21 cellular contexts compared by ENCODE assay signal in the genomic region with DNA sequence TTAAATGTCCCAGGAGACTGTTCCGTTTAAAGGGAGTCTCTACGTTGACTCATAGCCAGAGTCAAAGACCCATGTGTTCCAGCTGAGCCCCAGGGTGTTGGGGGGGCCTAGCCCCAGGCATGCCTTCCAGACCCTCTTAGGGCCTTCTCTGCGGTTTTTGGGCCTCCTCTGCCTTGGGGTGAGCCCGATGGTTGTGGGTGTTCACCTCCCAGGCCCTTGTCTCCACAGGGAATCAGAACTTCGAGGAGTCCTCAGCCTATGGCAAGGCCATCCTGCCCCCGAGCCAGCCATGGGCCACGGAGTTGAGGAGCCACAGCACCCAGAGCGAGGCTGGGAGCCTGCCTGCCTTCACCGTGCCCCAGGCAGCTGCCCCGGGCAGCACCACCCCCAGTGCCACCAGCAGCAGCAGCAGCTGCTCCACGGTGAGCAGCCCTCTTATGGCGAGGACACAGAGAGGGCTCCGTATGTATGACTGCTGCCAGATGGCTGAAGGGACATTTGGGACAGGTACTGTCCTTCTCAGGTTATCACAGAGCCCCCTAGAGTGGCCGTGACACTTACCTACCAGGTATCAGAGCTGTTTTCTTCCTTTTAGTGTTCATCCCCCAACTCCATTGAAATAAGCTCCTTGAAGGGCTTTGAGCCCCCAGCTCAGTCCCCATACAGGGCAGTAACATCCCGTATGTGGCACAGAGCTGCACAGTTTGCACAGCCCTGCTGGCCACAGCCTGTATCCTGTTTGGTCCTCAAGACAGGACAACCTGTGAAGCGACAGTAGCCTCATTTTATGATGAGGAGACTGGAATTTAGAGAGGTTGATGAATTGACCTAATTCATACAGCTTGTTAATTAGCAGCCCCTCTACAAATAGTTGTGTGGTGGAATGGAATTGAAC.
DNase-seq lines count a peak whose midpoint lies in the region; ATAC-seq and TF ChIP-seq lines count a peak whose summit lies in the region.
"Had no signal": no experiment of that assay in that cellular context is flagged by ENCODE, and none has a peak within 500 bp of the region (broad histone marks: within the 10 kb centered on the region; RNA-seq: fewer than 3 reads in every experiment).

No MANE protein-coding gene starts in this region.

- H3K36me3 ChIP-seq in endodermal cell (ENCODE audit: control insufficient read depth, insufficient read depth, low read length) (no peaks in the 10 kb centered on the region), GM23338 (ENCODE audit: insufficient read depth) (peaks cover 5% of the 10 kb centered on the region; the same call in 1 of the 2 replicates)

- DNase-seq in AG04450 (ENCODE audit: low read depth, low spot score) (no peak), NCI-H1694 (lab: John Stamatoyannopoulos, UW) (peak; percentile 16), endodermal cell (peak; percentile 27), GM23338 (ENCODE audit: low spot score) (no peak)
- DNase-seq in stimulated activated effector memory CD8-positive, alpha-beta T cell treated with anti-CD3 and anti-CD28 coated beads, Interleukin-12 subunit alpha, Interleukin-12 subunit beta, amount 100 ng/mL, for 72 hours (ENCODE audit: low spot score in 2 of 2), result no peak
- DNase-seq in activated CD8-positive, alpha-beta T cell treated with anti-CD3 and anti-CD28 coated beads, Interleukin-2, amount 10 ng/mL, durations not matched to agents 7 days and 5 days, result no peak
- DNase-seq: activated B cell treated with CpG ODN at 0.5 μM for 24 hours; aorta; KG1; NCI-H146; NCI-H748 treated with DMSO at 0.1 percent for 48 hours; SHP77; stimulated activated CD4-positive, alpha-beta T cell treated with anti-CD3 and anti-CD28 coated beads, Interleukin-4, amount 100 ng/mL, for 1 hour; stimulated activated naive CD8-positive, alpha-beta T cell treated with anti-CD3 and anti-CD28 coated beads, Interleukin-15, Interleukin-2, amounts not matched to agents 100 U/mL and 50 U/mL, for 24 hours; T1000 had no signal

- H4K20me1 ChIP-seq in GM23338 (replicated peaks; ENCODE audit: insufficient read depth), result no peaks in the 10 kb centered on the region

- no peak overlapping the region for H3K4me2 ChIP-seq in GM23338

- no peaks in the 10 kb centered on the region for H3K9me3 ChIP-seq in AG04450 (ENCODE audit: control insufficient read depth, insufficient read depth, low read length)
- H3K9me3 ChIP-seq in endodermal cell (ENCODE audit: control insufficient read depth, low read length), result no peaks in the 10 kb centered on the region

- H3F3A ChIP-seq in GM23338 (replicated peaks; ENCODE audit: low read depth), result no peaks in the 10 kb centered on the region

- 93 to 96% methylated on average over 8 to 16 of the region's 16 CpGs for whole genome bisulfite sequencing in endodermal cell (ENCODE audit: insufficient coverage in 1 of 2, insufficient read length in 1 of 2), 2 experiments

- H3K27me3 ChIP-seq in AG04450 (ENCODE audit: control insufficient read depth, insufficient read depth, low read length), result no peaks in the 10 kb centered on the region
- H3K27me3 ChIP-seq in endodermal cell (ENCODE audit: control insufficient read depth, insufficient read depth, low read length, poor library complexity, severe bottlenecking), result no peaks in the 10 kb centered on the region
- H3K27me3 ChIP-seq in GM23338 (ENCODE audit: insufficient read depth), result no peaks in the 10 kb centered on the region

- POLR2A ChIA-PET in AG04450 (lab: Yijun Ruan, JAX), result interaction anchor here (1.4 kb wide), 1 partner anchor 376 kb away, joined by 8 read pairs; no protein-coding TSS in a partner anchor
- POLR2A ChIA-PET in activated CD8-positive, alpha-beta T cell treated with anti-CD3 and anti-CD28 coated beads, Interleukin-2, amount 10 ng/mL, durations not matched to agents 7 days and 5 days (lab: Charles Lee), result no interaction called here

- H2AFZ ChIP-seq in GM23338, result no peak overlapping the region

- H3K9ac ChIP-seq in endodermal cell (ENCODE audit: extremely low read depth, low read length, poor library complexity, severe bottlenecking), result no peak overlapping the region

- peaks cover 9% of the 10 kb centered on the region for H3K4me1 Mint-ChIP-seq in endodermal cell
- peaks cover 5% of the 10 kb centered on the region for H3K4me1 Mint-ChIP-seq in stimulated activated effector memory CD8-positive, alpha-beta T cell treated with anti-CD3 and anti-CD28 coated beads, Interleukin-12 subunit alpha, Interleukin-12 subunit beta, amount 100 ng/mL, for 72 hours
- no peaks in the 10 kb centered on the region for H3K4me1 Mint-ChIP-seq in activated CD8-positive, alpha-beta T cell treated with anti-CD3 and anti-CD28 coated beads, Interleukin-2, amount 10 ng/mL, durations not matched to agents 7 days and 5 days (ENCODE audit: low read depth)
- no peaks in the 10 kb centered on the region; the same call in 2 of the 3 replicates for H3K4me1 Mint-ChIP-seq in GM23338
- H3K4me1 Mint-ChIP-seq: activated B cell treated with CpG ODN at 0.5 μM for 24 hours; activated naive CD4-positive, alpha-beta T cell treated with anti-CD3 and anti-CD28 coated beads, Interleukin-2, amount 50 U/mL, for 24 hours; CD14-positive monocyte; central memory CD8-positive, alpha-beta T cell had no signal

- H3K9me3 Mint-ChIP-seq in endodermal cell, result peaks cover 7% of the 10 kb centered on the region
- no peaks in the 10 kb centered on the region for H3K9me3 Mint-ChIP-seq in stimulated activated effector memory CD8-positive, alpha-beta T cell treated with anti-CD3 and anti-CD28 coated beads, Interleukin-12 subunit alpha, Interleukin-12 subunit beta, amount 100 ng/mL, for 72 hours
- H3K9me3 Mint-ChIP-seq in activated CD8-positive, alpha-beta T cell treated with anti-CD3 and anti-CD28 coated beads, Interleukin-2, amount 10 ng/mL, durations not matched to agents 7 days and 5 days (ENCODE audit: insufficient read depth), result no peaks in the 10 kb centered on the region
- H3K9me3 Mint-ChIP-seq in GM23338, result no peaks in the 10 kb centered on the region
- H3K9me3 Mint-ChIP-seq: activated naive CD4-positive, alpha-beta T cell treated with anti-CD3 and anti-CD28 coated beads, Interleukin-2, amount 50 U/mL, for 24 hours; central memory CD8-positive, alpha-beta T cell had no signal

- CTCF ChIA-PET in AG04450 (lab: Charles Lee), result interaction anchor here (0.8 to 1.5 kb wide), 2 partner anchors 11 to 384 kb away, joined by 3 to 6 read pairs; no protein-coding TSS in a partner anchor
- CTCF ChIA-PET in activated CD8-positive, alpha-beta T cell treated with anti-CD3 and anti-CD28 coated beads, Interleukin-2, amount 10 ng/mL, durations not matched to agents 7 days and 5 days (lab: Charles Lee), result interaction anchor here (1.2 to 1.5 kb wide), 2 partner anchors 11 to 384 kb away, joined by 3 to 4 read pairs; no protein-coding TSS in a partner anchor

- H3K27ac ChIP-seq in AG04450 (ENCODE audit: low read depth, low read length) (peak overlapping the region; percentile 39), endodermal cell (ENCODE audit: low read depth, low read length) (no peak overlapping the region), GM23338 (ENCODE audit: low read depth) (no peak overlapping the region)

- H3K4me3 Mint-ChIP-seq in endodermal cell (no peak overlapping the region), GM23338 (no peak overlapping the region)
- H3K4me3 Mint-ChIP-seq in stimulated activated effector memory CD8-positive, alpha-beta T cell treated with anti-CD3 and anti-CD28 coated beads, Interleukin-12 subunit alpha, Interleukin-12 subunit beta, amount 100 ng/mL, for 72 hours, result no peak overlapping the region
- H3K4me3 Mint-ChIP-seq in activated CD8-positive, alpha-beta T cell treated with anti-CD3 and anti-CD28 coated beads, Interleukin-2, amount 10 ng/mL, durations not matched to agents 7 days and 5 days, result no peak overlapping the region
- H3K4me3 Mint-ChIP-seq: activated B cell treated with CpG ODN at 0.5 μM for 24 hours; activated naive CD4-positive, alpha-beta T cell treated with anti-CD3 and anti-CD28 coated beads, Interleukin-2, amount 50 U/mL, for 24 hours; CD14-positive monocyte; central memory CD8-positive, alpha-beta T cell had no signal

- TF ChIP-seq CTCF in AG04450 (IDR thresholded peaks at IDR 0.05; ENCODE audit: low read depth, low read length) (no peak), endodermal cell (conservative IDR thresholded peaks at IDR 0.05) (no peak), GM23338 (conservative IDR thresholded peaks at IDR 0.05; ENCODE audit: low read depth in 2 of 2) (no peak)

- H3K36me3 Mint-ChIP-seq in endodermal cell (ENCODE audit: low read depth) (no peaks in the 10 kb centered on the region), GM23338 (ENCODE audit: low read depth) (no peaks in the 10 kb centered on the region)
- H3K36me3 Mint-ChIP-seq in stimulated activated effector memory CD8-positive, alpha-beta T cell treated with anti-CD3 and anti-CD28 coated beads, Interleukin-12 subunit alpha, Interleukin-12 subunit beta, amount 100 ng/mL, for 72 hours, result peaks cover 100% of the 10 kb centered on the region
- peaks cover 3% of the 10 kb centered on the region for H3K36me3 Mint-ChIP-seq in activated CD8-positive, alpha-beta T cell treated with anti-CD3 and anti-CD28 coated beads, Interleukin-2, amount 10 ng/mL, durations not matched to agents 7 days and 5 days (ENCODE audit: low read depth)
- H3K36me3 Mint-ChIP-seq: activated naive CD4-positive, alpha-beta T cell treated with anti-CD3 and anti-CD28 coated beads, Interleukin-2, amount 50 U/mL, for 24 hours had no signal

- no peak for ATAC-seq in stimulated activated effector memory CD8-positive, alpha-beta T cell treated with anti-CD3 and anti-CD28 coated beads, Interleukin-12 subunit alpha, Interleukin-12 subunit beta, amount 100 ng/mL, for 72 hours
- ATAC-seq in HG02763 (IDR thresholded peaks at IDR 0.05; ENCODE audit: unreplicated experiment), result no peak
- ATAC-seq in activated CD8-positive, alpha-beta T cell treated with anti-CD3 and anti-CD28 coated beads, Interleukin-2, amount 10 ng/mL, durations not matched to agents 7 days and 5 days, result no peak
- no peak for ATAC-seq in GM23338
- no peak for ATAC-seq in GM18520 (IDR thresholded peaks at IDR 0.05; ENCODE audit: unreplicated experiment)
- ATAC-seq: HCT116; stimulated activated naive CD8-positive, alpha-beta T cell treated with anti-CD3 and anti-CD28 coated beads, Interleukin-15, Interleukin-2, amounts not matched to agents 100 U/mL and 50 U/mL, for 24 hours had no signal

- H3K27ac Mint-ChIP-seq in endodermal cell (no peak overlapping the region), GM23338 (no peak overlapping the region)
- peak overlapping the region; percentile 57 for H3K27ac Mint-ChIP-seq in stimulated activated effector memory CD8-positive, alpha-beta T cell treated with anti-CD3 and anti-CD28 coated beads, Interleukin-12 subunit alpha, Interleukin-12 subunit beta, amount 100 ng/mL, for 72 hours
- H3K27ac Mint-ChIP-seq in activated CD8-positive, alpha-beta T cell treated with anti-CD3 and anti-CD28 coated beads, Interleukin-2, amount 10 ng/mL, durations not matched to agents 7 days and 5 days, result no peak overlapping the region
- H3K27ac Mint-ChIP-seq: activated B cell treated with CpG ODN at 0.5 μM for 24 hours; activated naive CD4-positive, alpha-beta T cell treated with anti-CD3 and anti-CD28 coated beads, Interleukin-2, amount 50 U/mL, for 24 hours had no signal

- H3K4me1 ChIP-seq in endodermal cell (ENCODE audit: control insufficient read depth, insufficient read depth, low read length) (no peaks in the 10 kb centered on the region), GM23338 (ENCODE audit: insufficient read depth) (no peaks in the 10 kb centered on the region)

- no peak overlapping the region for H3K4me3 ChIP-seq in AG04450 (ENCODE audit: low read depth, low read length)
- no peak overlapping the region for H3K4me3 ChIP-seq in endodermal cell (ENCODE audit: low read length)
- no peak overlapping the region for H3K4me3 ChIP-seq in GM23338

- no peaks in the 10 kb centered on the region for H3K27me3 Mint-ChIP-seq in endodermal cell (ENCODE audit: insufficient read depth)
- H3K27me3 Mint-ChIP-seq in activated CD8-positive, alpha-beta T cell treated with anti-CD3 and anti-CD28 coated beads, Interleukin-2, amount 10 ng/mL, durations not matched to agents 7 days and 5 days (ENCODE audit: low read depth), result peaks cover 2% of the 10 kb centered on the region
- H3K27me3 Mint-ChIP-seq in GM23338 (ENCODE audit: insufficient read depth, low read depth, poor library complexity), result peaks cover 8% of the 10 kb centered on the region
- H3K27me3 Mint-ChIP-seq: activated naive CD4-positive, alpha-beta T cell treated with anti-CD3 and anti-CD28 coated beads, Interleukin-2, amount 50 U/mL, for 24 hours; central memory CD8-positive, alpha-beta T cell had no signal

- H3K9me2 ChIP-seq in GM23338 (ENCODE audit: insufficient read depth), result no peaks in the 10 kb centered on the region

- no peaks in the 10 kb centered on the region for H3K79me2 ChIP-seq in GM23338 (replicated peaks; ENCODE audit: insufficient read depth)

Comparison
In these comparisons a context has a peak if more than half of its experiments do, and no peak if none do; other contexts are left out.
1. DNase-seq: peak in NCI-H1694 (single experiment) and endodermal cell (single experiment); none in AG04450 (single experiment), stimulated activated effector memory CD8-positive, alpha-beta T cell treated with anti-CD3 and anti-CD28 coated beads, Interleukin-12 subunit alpha, Interleukin-12 subunit beta, amount 100 ng/mL, for 72 hours (0 of 2), activated CD8-positive, alpha-beta T cell treated with anti-CD3 and anti-CD28 coated beads, Interleukin-2, amount 10 ng/mL, durations not matched to agents 7 days and 5 days (single experiment) and GM23338 (single experiment).